Comparison of ENCODE assay signal across 9 cellular contexts in genomic region chr1:55617416-55617980, GRCh38.
"Had no signal": no experiment of that assay in that cellular context is flagged by ENCODE, and none has a peak within 500 bp of the region (broad histone marks: within the 10 kb centered on the region; RNA-seq: fewer than 3 reads in every experiment).

No MANE protein-coding gene starts in this region.

- H3K27ac ChIP-seq: HL-60 had no signal

- DNase-seq: H9, HCEC 1CT, IMR-90, KG1 had no signal

- ATAC-seq: GM23338, K562 had no signal

- FAIRE-seq: H1, H54, K562 had no signal

- H2AFZ ChIP-seq: GM23338 had no signal

- H3K4me2 ChIP-seq: GM23338 had no signal

- H3K4me3 ChIP-seq: GM23338, K562 had no signal
